ENCODE assay signal across 16 cellular contexts in the genomic region with DNA sequence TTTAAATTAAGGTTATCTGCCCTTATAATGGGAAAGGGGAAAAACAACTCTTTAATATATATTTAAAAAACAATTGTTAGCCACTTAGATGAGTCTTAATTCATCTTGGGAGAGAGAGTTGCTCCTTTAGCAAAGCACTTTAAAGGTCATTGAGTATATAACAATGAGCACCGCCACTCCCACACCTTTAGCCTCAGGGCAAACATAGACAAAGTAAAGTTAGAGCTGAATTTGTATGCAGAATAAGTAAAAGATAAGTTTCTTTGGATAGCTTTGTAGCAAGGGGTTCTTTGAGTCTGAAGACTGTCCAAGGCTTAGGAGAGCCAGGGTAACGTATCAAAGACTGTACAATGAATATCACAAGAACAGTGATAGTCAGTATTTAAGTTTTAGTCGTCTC.
DNase-seq lines count a peak whose midpoint lies in the region; ATAC-seq, FAIRE-seq and TF ChIP-seq lines count a peak whose summit lies in the region.
"Had no signal": no experiment of that assay in that cellular context is flagged by ENCODE, and none has a peak within 500 bp of the region (broad histone marks: within the 10 kb centered on the region; RNA-seq: fewer than 3 reads in every experiment).

No MANE protein-coding gene starts in this region.

- DNase-seq in A549 (ENCODE audit: low read depth in 1 of 2, low spot score in 1 of 2), result no peak
- DNase-seq in HAP-1 (ENCODE audit: low spot score in 2 of 2), result peak; percentile 83 to 94
- DNase-seq in RWPE1 (ENCODE audit: low spot score), result peak; percentile 5
- DNase-seq in islet precursor cell, result peak; percentile 56
- no peak for DNase-seq in substantia nigra (lab: John Stamatoyannopoulos, UW)
- DNase-seq: 8988T; ACHN; C1 segment of cervical spinal cord; CD4-positive, alpha-beta T cell; DMS79; IMR-90 had no signal

- no peak for TF ChIP-seq RAD21 in A549 (conservative IDR thresholded peaks at IDR 0.05 in 1 of 2, IDR thresholded peaks at IDR 0.05 in 1 of 2)

- peaks cover 6% of the 10 kb centered on the region; the same call in 1 of the 3 replicates for H3K9me3 ChIP-seq in A549
- no peaks in the 10 kb centered on the region for H3K9me3 ChIP-seq in HAP-1

- H3K4me2 ChIP-seq in A549, result 0 out of 3 replicates have a peak overlapping the region, but pooled peaks have one; percentile 10

- POLR2A ChIA-PET in A549 (lab: Yijun Ruan, JAX), result no interaction called here
- POLR2A ChIA-PET in RWPE1 (lab: Yijun Ruan, JAX; ENCODE audit: low non-redundant PET), result no interaction called here

- in situ Hi-C loops in HAP-1 (cut with MboI; ENCODE audit: low sequenced_read_pairs), result no loop called here

- peak overlapping the region in 1 of 2 experiments; percentile 45; a peak in 1 of 6 replicates for H3K27ac ChIP-seq in A549
- no peak overlapping the region for H3K27ac ChIP-seq in RWPE1
- H3K27ac ChIP-seq in substantia nigra (ENCODE audit: low read depth, low read length, poor library complexity, severe bottlenecking), result no peak overlapping the region

- 63% methylated on average over 3 of the region's 3 CpGs for WGBS in A549 (ENCODE audit: missing lambda C conversion rate)

- no peak for FAIRE-seq in A549 (lab: Jason Lieb, UNC)
- FAIRE-seq: G401.6, GM12891 had no signal

- no peaks in the 10 kb centered on the region for H3K36me3 ChIP-seq in HAP-1 (replicated peaks)

- H3K4me3 ChIP-seq in A549 (no peak overlapping the region), HAP-1 (no peak overlapping the region)

- H3K4me1 ChIP-seq in A549 (peaks cover 33% of the 10 kb centered on the region), HAP-1 (peaks cover 14% of the 10 kb centered on the region)

- no peak for ATAC-seq in A549
- ATAC-seq in GM21723 (IDR thresholded peaks at IDR 0.05; ENCODE audit: unreplicated experiment), result no peak
- ATAC-seq in HG03460 (IDR thresholded peaks at IDR 0.05; ENCODE audit: unreplicated experiment), result no peak
- ATAC-seq: HCT116 had no signal

- no peak for TF ChIP-seq POLR2A in A549 (IDR thresholded peaks at IDR 0.05; ENCODE audit: low read length)

- no peaks in the 10 kb centered on the region for H3K27me3 ChIP-seq in HAP-1 (ENCODE audit: low read depth)

- CTCF ChIA-PET in A549 (lab: Yijun Ruan, JAX) (interaction anchor here (1.3 kb wide), 1 partner anchor 12 kb away, joined by 3 read pairs; no protein-coding TSS in a partner anchor), RWPE1 (lab: Yijun Ruan, JAX) (no interaction called here)

- TF ChIP-seq EP300 in A549 (IDR thresholded peaks at IDR 0.05), result no peak

- TF ChIP-seq CTCF in A549 (IDR thresholded peaks at IDR 0.05), result no peak
- TF ChIP-seq CTCF in RWPE1 (conservative IDR thresholded peaks at IDR 0.05; ENCODE audit: low read depth), result no peak

TF ChIP-seq in A549, 52 proteins besides CTCF, POLR2A, EP300 and RAD21:
- no peak for TF ChIP-seq JUN (IDR thresholded peaks at IDR 0.05)
- no peak for TF ChIP-seq MYC (IDR thresholded peaks at IDR 0.05; ENCODE audit: borderline replicate concordance, low read length)
- no peak for TF ChIP-seq MAZ (IDR thresholded peaks at IDR 0.05; ENCODE audit: borderline replicate concordance, low read depth, low read length)
- TF ChIP-seq ZSCAN20 (CRISPR knock-in tag; IDR thresholded peaks at IDR 0.05), result no peak
- TF ChIP-seq SMC3 (IDR thresholded peaks at IDR 0.05), result no peak
- TF ChIP-seq, protein P1, sequence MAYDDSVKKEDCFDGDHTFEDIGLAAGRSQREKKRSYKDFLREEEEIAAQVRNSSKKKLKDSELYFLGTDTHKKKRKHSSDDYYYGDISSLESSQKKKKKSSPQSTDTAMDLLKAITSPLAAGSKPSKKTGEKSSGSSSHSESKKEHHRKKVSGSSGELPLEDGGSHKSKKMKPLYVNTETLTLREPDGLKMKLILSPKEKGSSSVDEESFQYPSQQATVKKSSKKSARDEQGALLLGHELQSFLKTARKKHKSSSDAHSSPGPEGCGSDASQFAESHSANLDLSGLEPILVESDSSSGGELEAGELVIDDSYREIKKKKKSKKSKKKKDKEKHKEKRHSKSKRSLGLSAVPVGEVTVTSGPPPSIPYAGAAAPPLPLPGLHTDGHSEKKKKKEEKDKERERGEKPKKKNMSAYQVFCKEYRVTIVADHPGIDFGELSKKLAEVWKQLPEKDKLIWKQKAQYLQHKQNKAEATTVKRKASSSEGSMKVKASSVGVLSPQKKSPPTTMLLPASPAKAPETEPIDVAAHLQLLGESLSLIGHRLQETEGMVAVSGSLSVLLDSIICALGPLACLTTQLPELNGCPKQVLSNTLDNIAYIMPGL (CRISPR knock-in tag; IDR thresholded peaks at IDR 0.05; ENCODE audit: borderline replicate concordance), result no peak
- TF ChIP-seq, protein P2, sequence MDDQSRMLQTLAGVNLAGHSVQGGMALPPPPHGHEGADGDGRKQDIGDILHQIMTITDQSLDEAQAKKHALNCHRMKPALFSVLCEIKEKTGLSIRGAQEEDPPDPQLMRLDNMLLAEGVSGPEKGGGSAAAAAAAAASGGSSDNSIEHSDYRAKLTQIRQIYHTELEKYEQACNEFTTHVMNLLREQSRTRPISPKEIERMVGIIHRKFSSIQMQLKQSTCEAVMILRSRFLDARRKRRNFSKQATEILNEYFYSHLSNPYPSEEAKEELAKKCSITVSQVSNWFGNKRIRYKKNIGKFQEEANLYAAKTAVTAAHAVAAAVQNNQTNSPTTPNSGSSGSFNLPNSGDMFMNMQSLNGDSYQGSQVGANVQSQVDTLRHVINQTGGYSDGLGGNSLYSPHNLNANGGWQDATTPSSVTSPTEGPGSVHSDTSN (IDR thresholded peaks at IDR 0.05), result no peak
- TF ChIP-seq PHF8 (IDR thresholded peaks at IDR 0.05; ENCODE audit: borderline replicate concordance, low read depth), result no peak
- TF ChIP-seq, protein P3, sequence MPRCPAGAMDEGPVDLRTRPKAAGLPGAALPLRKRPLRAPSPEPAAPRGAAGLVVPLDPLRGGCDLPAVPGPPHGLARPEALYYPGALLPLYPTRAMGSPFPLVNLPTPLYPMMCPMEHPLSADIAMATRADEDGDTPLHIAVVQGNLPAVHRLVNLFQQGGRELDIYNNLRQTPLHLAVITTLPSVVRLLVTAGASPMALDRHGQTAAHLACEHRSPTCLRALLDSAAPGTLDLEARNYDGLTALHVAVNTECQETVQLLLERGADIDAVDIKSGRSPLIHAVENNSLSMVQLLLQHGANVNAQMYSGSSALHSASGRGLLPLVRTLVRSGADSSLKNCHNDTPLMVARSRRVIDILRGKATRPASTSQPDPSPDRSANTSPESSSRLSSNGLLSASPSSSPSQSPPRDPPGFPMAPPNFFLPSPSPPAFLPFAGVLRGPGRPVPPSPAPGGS (IDR thresholded peaks at IDR 0.05), result no peak
- no peak for TF ChIP-seq FOSL2 (IDR thresholded peaks at IDR 0.05)
- TF ChIP-seq FOSL2 (CRISPR knock-in tag; IDR thresholded peaks at IDR 0.05), result no peak
- TF ChIP-seq HDAC2 (IDR thresholded peaks at IDR 0.05), result no peak
- TF ChIP-seq MAFK (IDR thresholded peaks at IDR 0.05; ENCODE audit: partially characterized antibody), result no peak
- no peak for TF ChIP-seq NR3C1 (IDR thresholded peaks at IDR 0.05)
- no peak for TF ChIP-seq KDM5A (IDR thresholded peaks at IDR 0.05)
- no peak for TF ChIP-seq HOXB5 (CRISPR knock-in tag; IDR thresholded peaks at IDR 0.05)
- no peak for TF ChIP-seq CBX8 (IDR thresholded peaks at IDR 0.05)
- TF ChIP-seq NFE2L2 (conservative IDR thresholded peaks at IDR 0.05; ENCODE audit: low read length), result no peak
- no peak for TF ChIP-seq ESRRA (IDR thresholded peaks at IDR 0.05; ENCODE audit: borderline replicate concordance, low read length)
- TF ChIP-seq HEYL (CRISPR knock-in tag; IDR thresholded peaks at IDR 0.05), result no peak
- no peak for TF ChIP-seq NPAS2 (CRISPR knock-in tag; IDR thresholded peaks at IDR 0.05; ENCODE audit: borderline replicate concordance)

Comparison
In these comparisons a context has a peak if more than half of its experiments do, and no peak if none do; other contexts are left out.
1. DNase-seq: peak in HAP-1 (2 of 2), RWPE1 (single experiment) and islet precursor cell (single experiment); none in A549 (0 of 2) and substantia nigra (0 of 49).